8 cellular contexts compared by ENCODE assay signal in genomic region chr5:152514827-152515397, GRCh38.
A peak's percentile ranks its signal among the peaks of the same experiment; 100 is the strongest.
DNase-seq lines count a peak whose midpoint lies in the region; ATAC-seq, FAIRE-seq and TF ChIP-seq lines count a peak whose summit lies in the region.

No MANE protein-coding gene starts in this region.

- TF ChIP-seq EP300 in H1 (IDR thresholded peaks at IDR 0.05; ENCODE audit: borderline replicate concordance in 1 of 2, low read depth in 2 of 2, low read length in 2 of 2): no peak

- H3K79me2 ChIP-seq in H1 (ENCODE audit: control insufficient read depth in 1 of 2, insufficient read depth in 2 of 2, low read length in 2 of 2): no peaks in the 10 kb centered on the region

- TF ChIP-seq POLR2A in H1 (IDR thresholded peaks at IDR 0.05; ENCODE audit: control extremely low read depth in 1 of 2, low read depth in 2 of 2, low read length in 2 of 2): no peak

- H3K27me3 ChIP-seq in AG04450 (ENCODE audit: control insufficient read depth, insufficient read depth, low read length): no peaks in the 10 kb centered on the region
- H3K27me3 ChIP-seq in H1 (replicated peaks in 1 of 4; ENCODE audit: control insufficient read depth in 3 of 4, extremely low read depth in 1 of 4, insufficient read depth in 3 of 4, low read length in 3 of 4): no peaks in the 10 kb centered on the region
- H3K27me3 ChIP-seq in small intestine (ENCODE audit: control insufficient read depth in 2 of 2, insufficient read depth in 2 of 2, low read length in 2 of 2): no peaks in the 10 kb centered on the region

- H4K91ac ChIP-seq in H1 (replicated peaks; ENCODE audit: insufficient read length, low read length): no peak overlapping the region

- H3K4me3 ChIP-seq in AG04450 (ENCODE audit: low read depth, low read length) (no peak overlapping the region), H1 (ENCODE audit: extremely low read depth in 1 of 4, insufficient read depth in 2 of 4, low read depth in 3 of 4, low read length in 4 of 4) (no peak overlapping the region), small intestine (ENCODE audit: low read depth in 1 of 2, low read length in 2 of 2) (no peak overlapping the region)

- no peak overlapping the region for H2AK5ac ChIP-seq in H1 (ENCODE audit: low read depth, low read length)

- no peaks in the 10 kb centered on the region for H3K79me1 ChIP-seq in H1 (ENCODE audit: low read depth, low read length)

- FAIRE-seq in H1 (lab: Jason Lieb, UNC): peak; percentile 19
- FAIRE-seq in small intestine (lab: Jason Lieb, UNC): peak; percentile 26

- H4K8ac ChIP-seq in H1 (ENCODE audit: extremely low read depth, insufficient read depth, low read length): no peak overlapping the region

- no peak overlapping the region for H3K4me2 ChIP-seq in H1 (ENCODE audit: insufficient read depth in 1 of 2, low read depth in 2 of 2, low read length in 2 of 2)

- TF ChIP-seq CTCF in AG04450 (IDR thresholded peaks at IDR 0.05; ENCODE audit: low read depth, low read length) (peak; percentile 51), H1 (IDR thresholded peaks at IDR 0.05; ENCODE audit: control extremely low read depth in 1 of 3, insufficient read depth in 1 of 3, low read depth in 1 of 3, low read length in 3 of 3) (peak in 2 of 3 experiments; percentile 19 to 32; a peak in 2 of 4 replicates)

- no peak overlapping the region for H3K23ac ChIP-seq in H1 (ENCODE audit: insufficient read length)

- no peak overlapping the region for H2BK120ac ChIP-seq in H1 (replicated peaks; ENCODE audit: low read depth, low read length)

- no peak overlapping the region for H3K18ac ChIP-seq in H1 (ENCODE audit: extremely low read depth, low read length)

- CTCF ChIA-PET in AG04450 (lab: Charles Lee): interaction anchor here (0.6 to 1.9 kb wide), 4 partner anchors 372 to 1450 kb away, joined by 3 to 15 read pairs (median 4); no protein-coding TSS in a partner anchor
- CTCF ChIA-PET in H1 (lab: Charles Lee; ENCODE audit: partially characterized antibody): interaction anchor here (0.7 to 5.1 kb wide), 17 partner anchors 10 to 1450 kb away, joined by 3 to 26 read pairs (median 4); no protein-coding TSS in a partner anchor

- no peak overlapping the region for H3K27ac ChIP-seq in AG04450 (ENCODE audit: low read depth, low read length)
- no peak overlapping the region for H3K27ac ChIP-seq in H1 (ENCODE audit: low read depth, low read length)
- no peak overlapping the region for H3K27ac ChIP-seq in small intestine (ENCODE audit: low read depth in 1 of 2, low read length in 1 of 2)

- H3K4me1 ChIP-seq in H1 (replicated peaks in 1 of 4; ENCODE audit: control insufficient read depth in 3 of 4, insufficient read depth in 4 of 4, low read length in 3 of 4): no peaks in the 10 kb centered on the region
- H3K4me1 ChIP-seq in small intestine (ENCODE audit: control insufficient read depth in 2 of 2, insufficient read depth in 1 of 2, low read depth in 1 of 2, low read length in 1 of 2): no peaks in the 10 kb centered on the region

- H3K9ac ChIP-seq in H1 (replicated peaks in 1 of 4; ENCODE audit: extremely low read depth in 1 of 4, low read depth in 3 of 4, low read length in 3 of 4): no peak overlapping the region

- peak overlapping the region; percentile 72 for H2AFZ ChIP-seq in H1 (ENCODE audit: low read length)

- no peak overlapping the region for H2BK15ac ChIP-seq in H1 (ENCODE audit: low read length)

- no peak overlapping the region for H3K14ac ChIP-seq in H1 (ENCODE audit: insufficient read length)

- peak; percentile 49 to 53 for TF ChIP-seq RAD21 in H1 (IDR thresholded peaks at IDR 0.05 in 1 of 2, conservative IDR thresholded peaks at IDR 0.05 in 1 of 2; ENCODE audit: low read depth in 2 of 2, low read length in 2 of 2)

- no peak overlapping the region for H4K5ac ChIP-seq in H1 (ENCODE audit: insufficient read length, low read depth, low read length)

- ATAC-seq in GM18502 (IDR thresholded peaks at IDR 0.05; ENCODE audit: poor library complexity, unreplicated experiment) (peak; percentile 55), GM19023 (IDR thresholded peaks at IDR 0.05; ENCODE audit: unreplicated experiment) (no peak), HG03460 (IDR thresholded peaks at IDR 0.05; ENCODE audit: unreplicated experiment) (no peak)

- no peak overlapping the region for H3K4ac ChIP-seq in H1 (replicated peaks; ENCODE audit: insufficient read length, low read depth, low read length)

- no peaks in the 10 kb centered on the region for H4K20me1 ChIP-seq in H1 (replicated peaks in 1 of 2; ENCODE audit: control insufficient read depth in 1 of 2, insufficient read depth in 2 of 2, low read length in 2 of 2)

- no peak overlapping the region for H3K56ac ChIP-seq in H1 (replicated peaks; ENCODE audit: insufficient read length, low read depth, low read length)

- no peak overlapping the region for H2BK12ac ChIP-seq in H1 (ENCODE audit: low read depth, low read length)

- H3K9me3 ChIP-seq in AG04450 (ENCODE audit: control insufficient read depth, insufficient read depth, low read length) (no peaks in the 10 kb centered on the region), H1 (ENCODE audit: insufficient read depth in 2 of 2, low read depth in 1 of 2, low read length in 1 of 2) (no peaks in the 10 kb centered on the region), small intestine (ENCODE audit: control insufficient read depth, low read depth) (no peaks in the 10 kb centered on the region)

- H2BK20ac ChIP-seq in H1 (ENCODE audit: low read length): no peak overlapping the region

- no peak overlapping the region for H2BK5ac ChIP-seq in H1 (ENCODE audit: low read depth, low read length)

- POLR2A ChIA-PET in AG04450 (lab: Yijun Ruan, JAX): no interaction called here
- POLR2A ChIA-PET in H1 (lab: Charles Lee; ENCODE audit: partially characterized antibody): no interaction called here

- no peak for DNase-seq in AG04450 (ENCODE audit: low read depth, low spot score)
- peak; percentile 60 for DNase-seq in NCI-H2227 (lab: John Stamatoyannopoulos, UW; ENCODE audit: unreplicated experiment)
- DNase-seq in H1 (ENCODE audit: low read depth in 1 of 2, low spot score in 2 of 2): no peak
- peak; percentile 12 for DNase-seq in small intestine
- no peak for DNase-seq in T1000 (lab: John Stamatoyannopoulos, UW)

- H3K36me3 ChIP-seq in H1 (ENCODE audit: control insufficient read depth in 2 of 4, insufficient read depth in 4 of 4, low read length in 3 of 4) (no peaks in the 10 kb centered on the region), small intestine (ENCODE audit: control insufficient read depth in 2 of 2, insufficient read depth in 2 of 2, low read length in 2 of 2) (no peaks in the 10 kb centered on the region)

- H3K23me2 ChIP-seq in H1 (ENCODE audit: low read depth, low read length): no peaks in the 10 kb centered on the region

- WGBS in H1 (ENCODE audit: extremely low coverage in 1 of 2, insufficient coverage in 1 of 2, insufficient read length in 1 of 2, insufficient replicate concordance in 2 of 2, low coverage in 1 of 2, low lambda C conversion rate in 2 of 2, missing lambda C conversion rate in 1 of 2), 2 experiments: 61% methylated on average over 2 of the region's 2 CpGs; no CpG with 5 or more reads in 1 of the 2 experiments
- 16 to 31% (median 26%) methylated on average over 2 of the region's 2 CpGs for WGBS in small intestine, 3 donors

TF ChIP-seq in H1, 55 proteins besides CTCF, POLR2A, EP300 and RAD21:
- TF ChIP-seq SIRT6 (IDR thresholded peaks at IDR 0.05; ENCODE audit: low read length) (no peak), CREB1 (IDR thresholded peaks at IDR 0.05) (no peak), POU5F1 (IDR thresholded peaks at IDR 0.05; ENCODE audit: low read depth, low read length) (no peak), EZH2 (IDR thresholded peaks at IDR 0.05; ENCODE audit: low read depth, low read length, severe bottlenecking) (no peak), SAP30 (IDR thresholded peaks at IDR 0.05; ENCODE audit: insufficient read depth, insufficient replicate concordance, low read length) (no peak), TEAD4 (IDR thresholded peaks at IDR 0.05; ENCODE audit: low read depth, low read length) (no peak), SIN3A (conservative IDR thresholded peaks at IDR 0.05 in 1 of 2, IDR thresholded peaks at IDR 0.05 in 1 of 2; ENCODE audit: low read depth in 1 of 2, low read length in 2 of 2) (no peak), SUZ12 (IDR thresholded peaks at IDR 0.05; ENCODE audit: low read length) (no peak), USF2 (IDR thresholded peaks at IDR 0.05; ENCODE audit: low read length) (no peak), EGR1 (IDR thresholded peaks at IDR 0.05; ENCODE audit: borderline replicate concordance, low read depth, low read length) (no peak), RFX5 (IDR thresholded peaks at IDR 0.05; ENCODE audit: borderline replicate concordance, low read depth, low read length) (no peak), PHF8 (conservative IDR thresholded peaks at IDR 0.05; ENCODE audit: low read depth, low read length) (no peak), NRF1 (IDR thresholded peaks at IDR 0.05; ENCODE audit: low read depth, low read length) (no peak), FOSL1 (IDR thresholded peaks at IDR 0.05; ENCODE audit: insufficient read depth, low read depth, low read length) (no peak), JUN (IDR thresholded peaks at IDR 0.05; ENCODE audit: low read depth, low read length) (no peak), NANOG (IDR thresholded peaks at IDR 0.05; ENCODE audit: insufficient read depth, low read depth, low read length, poor library complexity, severe bottlenecking) (no peak), GTF2F1 (IDR thresholded peaks at IDR 0.05; ENCODE audit: borderline replicate concordance, low read depth, low read length) (no peak)

Comparison
In these comparisons a context has a peak if more than half of its experiments do, and no peak if none do; other contexts are left out.
1. DNase-seq: peak in NCI-H2227 (single experiment) and small intestine (single experiment); none in AG04450 (single experiment), H1 (0 of 2) and T1000 (single experiment).